ENCODE assay signal across 22 cellular contexts in genomic region chr22:42595434-42595833, GRCh38. TPM values are rescaled to one million over a fixed set of nuclear protein-coding genes. Genes with fewer than 3 reads are reported as not detected.
DNase-seq lines count a peak whose midpoint lies in the region; ATAC-seq and TF ChIP-seq lines count a peak whose summit lies in the region.
"Had no signal": no experiment of that assay in that cellular context is flagged by ENCODE, and none has a peak within 500 bp of the region (broad histone marks: within the 10 kb centered on the region; RNA-seq: fewer than 3 reads in every experiment).

No MANE protein-coding gene starts in this region.

- H3K4me2 ChIP-seq in hepatocyte (no peak overlapping the region), PC-9 (no peak overlapping the region)

- ATAC-seq in activated naive CD8-positive, alpha-beta T cell treated with anti-CD3 and anti-CD28 coated beads, Interleukin-2, amount 50 U/mL, for 24 hours, result no peak
- ATAC-seq in HG03457 (IDR thresholded peaks at IDR 0.05; ENCODE audit: unreplicated experiment) (no peak), WTC11 (no peak)
- ATAC-seq: right lobe of liver had no signal

- no peaks in the 10 kb centered on the region for H3K36me3 Mint-ChIP-seq in activated naive CD8-positive, alpha-beta T cell
- H3K36me3 Mint-ChIP-seq in activated naive CD8-positive, alpha-beta T cell treated with anti-CD3 and anti-CD28 coated beads, Interleukin-2, amount 50 U/mL, for 24 hours (ENCODE audit: low read depth), result peaks cover 39% of the 10 kb centered on the region
- peaks cover 82% of the 10 kb centered on the region for H3K36me3 Mint-ChIP-seq in WTC11

- POLR2A ChIA-PET in PC-9 (lab: Charles Lee; ENCODE audit: unreplicated experiment), result interaction anchor here (0.6 kb wide), 1 partner anchor 31 kb away, joined by 10 read pairs; no protein-coding TSS in a partner anchor
- POLR2A ChIA-PET in WTC11 (lab: Charles Lee), result no interaction called here

- H3K4me3 Mint-ChIP-seq in activated naive CD8-positive, alpha-beta T cell, result no peak overlapping the region
- no peak overlapping the region for H3K4me3 Mint-ChIP-seq in activated naive CD8-positive, alpha-beta T cell treated with anti-CD3 and anti-CD28 coated beads, Interleukin-2, amount 50 U/mL, for 24 hours
- no peak overlapping the region for H3K4me3 Mint-ChIP-seq in WTC11
- H3K4me3 Mint-ChIP-seq: brain; nephron progenitor cell; T-helper 2 cell treated with Interferon-gamma antibody and Interleukin-4, amounts not matched to agents 5 μg/mL and 100 μg/mL, for 36 hours had no signal

- H3K9me3 Mint-ChIP-seq in activated naive CD8-positive, alpha-beta T cell (ENCODE audit: low read depth), result no peaks in the 10 kb centered on the region
- H3K9me3 Mint-ChIP-seq in activated naive CD8-positive, alpha-beta T cell treated with anti-CD3 and anti-CD28 coated beads, Interleukin-2, amount 50 U/mL, for 24 hours, result no peaks in the 10 kb centered on the region
- no peaks in the 10 kb centered on the region for H3K9me3 Mint-ChIP-seq in WTC11
- H3K9me3 Mint-ChIP-seq: brain; nephron progenitor cell; T-helper 2 cell treated with Interferon-gamma antibody and Interleukin-4, amounts not matched to agents 5 μg/mL and 100 μg/mL, for 36 hours had no signal

- H3K9ac ChIP-seq in stomach smooth muscle (ENCODE audit: low read length in 2 of 2), result no peak overlapping the region

- H3F3A ChIP-seq in PC-9 (ENCODE audit: insufficient read depth, low read depth), result peaks cover 7% of the 10 kb centered on the region; the same call in 1 of the 2 replicates

- H3K9me3 ChIP-seq in hepatocyte (ENCODE audit: low read depth) (no peaks in the 10 kb centered on the region), stomach smooth muscle (ENCODE audit: control insufficient read depth in 2 of 2, low read length in 2 of 2) (no peaks in the 10 kb centered on the region), PC-9 (ENCODE audit: insufficient read depth, low read depth) (no peaks in the 10 kb centered on the region)
- H3K9me3 ChIP-seq: right lobe of liver had no signal

- peaks cover 5% of the 10 kb centered on the region for H3K4me1 Mint-ChIP-seq in activated naive CD8-positive, alpha-beta T cell (ENCODE audit: low read depth)
- H3K4me1 Mint-ChIP-seq in activated naive CD8-positive, alpha-beta T cell treated with anti-CD3 and anti-CD28 coated beads, Interleukin-2, amount 50 U/mL, for 24 hours, result no peaks in the 10 kb centered on the region
- H3K4me1 Mint-ChIP-seq in WTC11, result no peaks in the 10 kb centered on the region
- H3K4me1 Mint-ChIP-seq: brain, nephron progenitor cell had no signal

- WGBS in hepatocyte (ENCODE audit: low lambda C conversion rate, missing lambda C conversion rate), result 47% methylated on average over 3 of the region's 3 CpGs

- no peaks in the 10 kb centered on the region for H3K9me2 ChIP-seq in hepatocyte (replicated peaks; ENCODE audit: insufficient read depth)
- no peaks in the 10 kb centered on the region for H3K9me2 ChIP-seq in PC-9 (ENCODE audit: insufficient read depth)

- H3K4me3 ChIP-seq in fibroblast of pulmonary artery (replicated peaks; ENCODE audit: low read depth, low read length), result no peak overlapping the region
- no peak overlapping the region for H3K4me3 ChIP-seq in hepatocyte
- H3K4me3 ChIP-seq in stomach smooth muscle (ENCODE audit: low read length in 2 of 2), result no peak overlapping the region
- no peak overlapping the region for H3K4me3 ChIP-seq in PC-9
- H3K4me3 ChIP-seq: coronary artery, right lobe of liver had no signal

- H3K27me3 ChIP-seq in hepatocyte (no peaks in the 10 kb centered on the region), stomach smooth muscle (ENCODE audit: control insufficient read depth in 1 of 2, insufficient read depth in 2 of 2, low read length in 2 of 2) (no peaks in the 10 kb centered on the region), PC-9 (ENCODE audit: insufficient read depth, low read depth) (no peaks in the 10 kb centered on the region)
- H3K27me3 ChIP-seq: right lobe of liver had no signal

- H3K4me1 ChIP-seq in hepatocyte (ENCODE audit: insufficient read depth) (no peaks in the 10 kb centered on the region), stomach smooth muscle (ENCODE audit: control insufficient read depth, insufficient read depth, low read length) (peaks cover 11% of the 10 kb centered on the region), PC-9 (replicated peaks; ENCODE audit: insufficient read depth) (no peaks in the 10 kb centered on the region)
- H3K4me1 ChIP-seq: right lobe of liver had no signal

- no peak for TF ChIP-seq CTCF in fibroblast of pulmonary artery (IDR thresholded peaks at IDR 0.05; ENCODE audit: low read length, missing control alignments)
- TF ChIP-seq CTCF in hepatocyte (IDR thresholded peaks at IDR 0.05; ENCODE audit: poor library complexity), result no peak
- no peak for TF ChIP-seq CTCF in PC-9 (conservative IDR thresholded peaks at IDR 0.05)
- no peak for TF ChIP-seq CTCF in WTC11 (IDR thresholded peaks at IDR 0.05)

- peak overlapping the region; percentile 27 for H3K27ac ChIP-seq in hepatocyte
- H3K27ac ChIP-seq in stomach smooth muscle (ENCODE audit: low read length), result peak overlapping the region; percentile 41
- H3K27ac ChIP-seq in PC-9, result no peak overlapping the region
- H3K27ac ChIP-seq: coronary artery, right lobe of liver, VCaP had no signal

- intact Hi-C loops in PC-9 (cut with micrococcal nuclease; ENCODE audit: unreplicated experiment), result no loop called here

- BruUV-seq in PC-9 (replicated peaks; lab: Mats Ljungman, UMichigan), result no TSS peak

- H3K27ac Mint-ChIP-seq in activated naive CD8-positive, alpha-beta T cell, result peak overlapping the region; percentile 34
- no peak overlapping the region for H3K27ac Mint-ChIP-seq in activated naive CD8-positive, alpha-beta T cell treated with anti-CD3 and anti-CD28 coated beads, Interleukin-2, amount 50 U/mL, for 24 hours
- H3K27ac Mint-ChIP-seq in WTC11, result no peak overlapping the region
- H3K27ac Mint-ChIP-seq: brain, nephron progenitor cell had no signal

- CTCF ChIA-PET in PC-9 (lab: Charles Lee), result interaction anchor here (0.6 kb wide), 1 partner anchor 176 kb away, joined by 3 read pairs; no protein-coding TSS in a partner anchor
- CTCF ChIA-PET in WTC11 (lab: Charles Lee), result no interaction called here

- H3K27me3 Mint-ChIP-seq in activated naive CD8-positive, alpha-beta T cell, result no peaks in the 10 kb centered on the region
- no peaks in the 10 kb centered on the region for H3K27me3 Mint-ChIP-seq in activated naive CD8-positive, alpha-beta T cell treated with anti-CD3 and anti-CD28 coated beads, Interleukin-2, amount 50 U/mL, for 24 hours
- H3K27me3 Mint-ChIP-seq in WTC11 (ENCODE audit: low read depth), result no peaks in the 10 kb centered on the region
- H3K27me3 Mint-ChIP-seq: brain had no signal

- no peak for DNase-seq in activated naive CD8-positive, alpha-beta T cell treated with anti-CD3 and anti-CD28 coated beads, Interleukin-2, amount 50 U/mL, for 24 hours
- DNase-seq in fibroblast of pulmonary artery (ENCODE audit: low read depth) (peak; percentile 36), hepatocyte (ENCODE audit: low spot score) (no peak), PC-9 (no peak), WTC11 (ENCODE audit: low spot score) (no peak)
- DNase-seq: activated effector memory CD4-positive, alpha-beta T cell treated with Interleukin-2 at 50 U/mL for 16 hours; AML-193; GDM1; glutamatergic neuron; NCI-H2029 treated with DMSO at 0.1 percent for 48 hours; NCI-H345; NCI-H774; nephron progenitor cell; right lobe of liver; RPMI8226 had no signal

- H3K79me2 ChIP-seq in hepatocyte (peaks cover 26% of the 10 kb centered on the region), PC-9 (ENCODE audit: low read depth) (peaks cover 4% of the 10 kb centered on the region; the same call in 1 of the 2 replicates)

- H3K36me3 ChIP-seq in hepatocyte (replicated peaks; ENCODE audit: insufficient read depth, low read depth) (no peaks in the 10 kb centered on the region), stomach smooth muscle (ENCODE audit: control insufficient read depth in 2 of 2, insufficient read depth in 2 of 2, low read length in 2 of 2) (peaks cover 69 to 72% of the 10 kb centered on the region in 2 donors), PC-9 (ENCODE audit: low read depth) (peaks cover 33% of the 10 kb centered on the region)

- H4K20me1 ChIP-seq in hepatocyte (ENCODE audit: insufficient read depth, poor library complexity, severe bottlenecking) (peaks cover 11% of the 10 kb centered on the region), PC-9 (ENCODE audit: insufficient read depth) (peaks cover 13% of the 10 kb centered on the region; the same call in 1 of the 2 replicates)

- no peak overlapping the region for H2AFZ ChIP-seq in hepatocyte
- no peak overlapping the region for H2AFZ ChIP-seq in PC-9

TF ChIP-seq in WTC11, 78 proteins besides CTCF, POLR2A, EP300 and RAD21 (continues in another document):
- TF ChIP-seq TEAD1 (CRISPR knock-in tag; IDR thresholded peaks at IDR 0.05) (no peak), EMX1 (CRISPR knock-in tag; IDR thresholded peaks at IDR 0.05) (no peak), ELF4 (CRISPR knock-in tag; IDR thresholded peaks at IDR 0.05; ENCODE audit: low read depth) (no peak), ZNF317 (CRISPR knock-in tag; IDR thresholded peaks at IDR 0.05; ENCODE audit: borderline replicate concordance, low read depth) (no peak), NFYB (CRISPR knock-in tag; conservative IDR thresholded peaks at IDR 0.05; ENCODE audit: low read depth) (no peak), JUN (CRISPR knock-in tag; IDR thresholded peaks at IDR 0.05) (no peak), E2F1 (CRISPR knock-in tag; IDR thresholded peaks at IDR 0.05) (no peak), NR1H2 (CRISPR knock-in tag; IDR thresholded peaks at IDR 0.05) (no peak)

RNA-seq across cellular contexts. Expression of gene POLDIP3, which starts 19.2 kb away (rescaled TPM):
- total RNA-seq in hepatocyte (31.4 and 39.2 TPM in 2 replicates), PC-9 (2021) (60.1 and 62.9 TPM in 2 replicates), WTC11 (2021) (73.2 to 88.7 TPM (median 82.1 TPM) in 3 replicates)
- 39.4 and 40.3 TPM in 2 replicates for polyA plus RNA-seq in hepatocyte

RNA-seq across cellular contexts. Expression of gene SERHL2, which starts 41.7 kb away (rescaled TPM):
- total RNA-seq in hepatocyte (1.3 and 4.1 TPM in 2 replicates), PC-9 (2021) (1.9 and 2.4 TPM in 2 replicates), WTC11 (2021) (0.37 to 1.1 TPM (median 0.92 TPM) in 3 replicates)
- polyA plus RNA-seq in hepatocyte, result 2.7 and 3.3 TPM in 2 replicates

RNA-seq across cellular contexts. Expression of gene ATP5MGL, which starts 45.0 kb away (rescaled TPM):
- total RNA-seq in hepatocyte, result 0.33 TPM in 1 of 2 replicates, not detected in the other
- polyA plus RNA-seq in hepatocyte, result 0.60 TPM in 1 of 2 replicates, not detected in the other
- total RNA-seq in PC-9 (2021), result 0.79 and 1.1 TPM in 2 replicates
- total RNA-seq in WTC11 (2021), result 0.23 to 0.74 TPM (median 0.25 TPM) in 3 replicates

RNA-seq across cellular contexts. Expression of gene CYB5R3, which starts 53.8 kb away (rescaled TPM):
- total RNA-seq in hepatocyte (119 and 136 TPM in 2 replicates), PC-9 (2021) (97.6 and 106 TPM in 2 replicates), WTC11 (2021) (85.4 to 98.7 TPM (median 93.9 TPM) in 3 replicates)
- polyA plus RNA-seq in hepatocyte, result 407 and 438 TPM in 2 replicates
